ENCODE assay signal across 8 cellular contexts in genomic region chr1:26279598-26280332, GRCh38.
DNase-seq lines count a peak whose midpoint lies in the region; ATAC-seq lines count a peak whose summit lies in the region.

SH3BGRL3 (plus strand) TSS chr1:26280086; CDS start chr1:26280156, 70 bp downstream.

- DNase-seq in NK-92 treated with Interleukin-12 subunit alpha and Interleukin-12 subunit beta, amount 100 ng/mL, for 24 hours (lab: John Stamatoyannopoulos, UW) = peak; percentile 73
- DNase-seq in NK-92 (lab: John Stamatoyannopoulos, UW; ENCODE audit: unreplicated experiment) = no peak
- peak; percentile 84 for DNase-seq in NCI-H2227 treated with DMSO at 0.1 percent for 48 hours (lab: John Stamatoyannopoulos, UW)
- DNase-seq in activated CD4-positive, CD25-positive, alpha-beta regulatory T cell treated with anti-CD3 and anti-CD28 coated beads, Interleukin-2, amount 50 U/mL, for 16 hours (ENCODE audit: low read depth, low spot score) = peak; percentile 67
- DNase-seq in caudate nucleus (lab: John Stamatoyannopoulos, UW) = peak; percentile 28 to 91 (median 77)
- DNase-seq in islet precursor cell = peak; percentile 92
- DNase-seq in stimulated activated CD4-positive, alpha-beta T cell treated with anti-CD3 and anti-CD28 coated beads, Interleukin-12 subunit alpha, Interleukin-12 subunit beta, amount 100 ng/mL, for 4 hours = peak; percentile 82

- peak within 1 kb of the TSS; percentile 95 for H3K27ac ChIP-seq in caudate nucleus (ENCODE audit: low read depth, low read length)

- ATAC-seq in HG02970 (IDR thresholded peaks at IDR 0.05; ENCODE audit: low FRiP score, unreplicated experiment) = peak; percentile 43
